Comparison of ENCODE assay signal across 16 cellular contexts in genomic region chr2:128435576-128436497, GRCh38.
DNase-seq lines count a peak whose midpoint lies in the region; ATAC-seq, FAIRE-seq and TF ChIP-seq lines count a peak whose summit lies in the region.
"Had no signal": no experiment of that assay in that cellular context is flagged by ENCODE, and none has a peak within 500 bp of the region (broad histone marks: within the 10 kb centered on the region; RNA-seq: fewer than 3 reads in every experiment).

No MANE protein-coding gene starts in this region.

- H3K36me3 ChIP-seq in right atrium auricular region (no peaks in the 10 kb centered on the region), WERI-Rb-1 (no peaks in the 10 kb centered on the region), mesenchymal stem cell (ENCODE audit: control insufficient read depth in 1 of 2, insufficient read depth in 2 of 2, low read depth in 1 of 2, low read length in 2 of 2) (no peaks in the 10 kb centered on the region), upper lobe of right lung (no peaks in the 10 kb centered on the region)
- H3K36me3 ChIP-seq: vagina had no signal

- H3K4me1 ChIP-seq in right atrium auricular region (peaks cover 0 to 15% of the 10 kb centered on the region in 2 donors), mesenchymal stem cell (ENCODE audit: control insufficient read depth, insufficient read depth, low read depth, low read length) (no peaks in the 10 kb centered on the region), upper lobe of right lung (no peaks in the 10 kb centered on the region)
- H3K4me1 ChIP-seq: vagina had no signal

- H3K23ac ChIP-seq in mesenchymal stem cell (ENCODE audit: low read length in 2 of 2), result no peak overlapping the region

- 82% methylated on average over 14 of the region's 18 CpGs for WGBS in mesenchymal stem cell

- no peak overlapping the region for H3K4ac ChIP-seq in mesenchymal stem cell (ENCODE audit: low read depth in 1 of 2, low read length in 2 of 2)

- ATAC-seq in upper lobe of right lung (no peak), HG03442 (IDR thresholded peaks at IDR 0.05; ENCODE audit: unreplicated experiment) (no peak)
- ATAC-seq: activated CD8-positive, alpha-beta T cell treated with anti-CD3 and anti-CD28 coated beads, Interleukin-2, amount 10 ng/mL, durations not matched to agents 7 days and 5 days; activated T-helper 17 cell treated with anti-CD3 and anti-CD28 coated beads, Interleukin-2, amount 50 U/mL, for 72 hours; left colon; PC-3 had no signal

- peak; percentile 68 for DNase-seq in cardiac septum (ENCODE audit: low spot score)
- no peak for DNase-seq in right atrium auricular region (ENCODE audit: low spot score)
- peak; percentile 4 for DNase-seq in WERI-Rb-1
- no peak for DNase-seq in mesenchymal stem cell
- peak; percentile 50 for DNase-seq in upper lobe of right lung
- no peak for DNase-seq in GM19239 (ENCODE audit: insufficient read length, low spot score)
- DNase-seq in CD1c-positive myeloid dendritic cell (ENCODE audit: extremely low spot score), result no peak
- DNase-seq: activated CD8-positive, alpha-beta T cell treated with anti-CD3 and anti-CD28 coated beads, Interleukin-2, amount 10 ng/mL, durations not matched to agents 7 days and 5 days; PC-3; stimulated activated CD4-positive, alpha-beta T cell treated with anti-CD3 and anti-CD28 coated beads, Interleukin-12 subunit alpha, Interleukin-12 subunit beta, amount 100 ng/mL, for 4 hours; stimulated activated naive CD4-positive, alpha-beta T cell treated with Interleukin-2 at 50 U/mL for 16 hours had no signal

- H2BK120ac ChIP-seq in mesenchymal stem cell (ENCODE audit: low read depth, low read length), result no peak overlapping the region

- no peak overlapping the region for H3K4me3 ChIP-seq in right atrium auricular region
- H3K4me3 ChIP-seq in WERI-Rb-1 (ENCODE audit: low read depth, low read length), result no peak overlapping the region
- H3K4me3 ChIP-seq in mesenchymal stem cell (ENCODE audit: insufficient read depth in 1 of 2, low read depth in 1 of 2, low read length in 2 of 2), result no peak overlapping the region
- H3K4me3 ChIP-seq in upper lobe of right lung, result no peak overlapping the region
- H3K4me3 ChIP-seq: vagina had no signal

- H3K4me2 ChIP-seq in mesenchymal stem cell (ENCODE audit: low read length, poor library complexity, severe bottlenecking), result no peak overlapping the region
- H3K4me2 ChIP-seq: KMS-11 had no signal

- H2AK5ac ChIP-seq in mesenchymal stem cell (ENCODE audit: low read length, severe bottlenecking), result no peak overlapping the region

- H2BK12ac ChIP-seq in mesenchymal stem cell (ENCODE audit: low read length in 2 of 2), result no peak overlapping the region

- TF ChIP-seq CTCF in right atrium auricular region (IDR thresholded peaks at IDR 0.05) (no peak), WERI-Rb-1 (IDR thresholded peaks at IDR 0.05; ENCODE audit: low read depth, low read length) (no peak), upper lobe of right lung (IDR thresholded peaks at IDR 0.05) (no peak)

- no peaks in the 10 kb centered on the region for H3K79me1 ChIP-seq in mesenchymal stem cell (replicated peaks; ENCODE audit: low read length, poor library complexity, severe bottlenecking)

- H3K18ac ChIP-seq in mesenchymal stem cell (ENCODE audit: low read depth in 1 of 2, low read length in 2 of 2), result no peak overlapping the region

- H3K9me3 ChIP-seq in right atrium auricular region (no peaks in the 10 kb centered on the region), WERI-Rb-1 (ENCODE audit: severe bottlenecking) (no peaks in the 10 kb centered on the region), mesenchymal stem cell (ENCODE audit: control insufficient read depth, low read length) (no peaks in the 10 kb centered on the region), upper lobe of right lung (no peaks in the 10 kb centered on the region)
- H3K9me3 ChIP-seq: vagina had no signal

- no peak overlapping the region for H3K9ac ChIP-seq in mesenchymal stem cell (ENCODE audit: low read length)
- H3K9ac ChIP-seq: KMS-11 had no signal

- no peak overlapping the region for H3K14ac ChIP-seq in mesenchymal stem cell (ENCODE audit: low read length in 2 of 2)

- intact Hi-C loops in cardiac septum (cut with DNase I) (no loop called here), upper lobe of right lung (cut with DNase I) (no loop called here)

- H3K27ac ChIP-seq in right atrium auricular region (no peak overlapping the region), WERI-Rb-1 (no peak overlapping the region), mesenchymal stem cell (ENCODE audit: low read length, poor library complexity, severe bottlenecking) (no peak overlapping the region), upper lobe of right lung (no peak overlapping the region)
- H3K27ac ChIP-seq: KMS-11, vagina had no signal

- H2BK15ac ChIP-seq in mesenchymal stem cell (ENCODE audit: low read depth, poor library complexity, severe bottlenecking), result peak overlapping the region; percentile 60

- H4K8ac ChIP-seq in mesenchymal stem cell (ENCODE audit: low read length), result no peak overlapping the region

- no peak overlapping the region for H2AFZ ChIP-seq in mesenchymal stem cell (ENCODE audit: low read depth, low read length)

- no peak for FAIRE-seq in GM19239 (lab: Jason Lieb, UNC)

- no peak overlapping the region for H2BK5ac ChIP-seq in mesenchymal stem cell (ENCODE audit: low read depth, low read length, poor library complexity, severe bottlenecking)

- H3K27me3 ChIP-seq in right atrium auricular region (no peaks in the 10 kb centered on the region), WERI-Rb-1 (ENCODE audit: insufficient read depth, low read depth, severe bottlenecking) (no peaks in the 10 kb centered on the region), mesenchymal stem cell (ENCODE audit: control insufficient read depth in 1 of 2, insufficient read depth in 1 of 2, low read length in 2 of 2) (peaks cover 0 to 3% of the 10 kb centered on the region in 2 experiments), upper lobe of right lung (no peaks in the 10 kb centered on the region)
- H3K27me3 ChIP-seq: vagina had no signal

- H4K91ac ChIP-seq in mesenchymal stem cell (ENCODE audit: low read length), result no peak overlapping the region

Comparison
In these comparisons a context has a peak if more than half of its experiments do, and no peak if none do; other contexts are left out.
1. DNase-seq: peak in cardiac septum (single experiment), WERI-Rb-1 (single experiment) and upper lobe of right lung (single experiment); none in right atrium auricular region (single experiment), mesenchymal stem cell (single experiment), GM19239 (single experiment) and CD1c-positive myeloid dendritic cell (single experiment).